In genomic region chr15:77019476-77020331, GRCh38 we compare ENCODE assay signal across 10 cellular contexts. TPM values are rescaled to one million over a fixed set of nuclear protein-coding genes. Genes with fewer than 3 reads are reported as not detected.
DNase-seq lines count a peak whose midpoint lies in the region; ATAC-seq, FAIRE-seq and TF ChIP-seq lines count a peak whose summit lies in the region.
"Had no signal": no experiment of that assay in that cellular context is flagged by ENCODE, and none has a peak within 500 bp of the region (broad histone marks: within the 10 kb centered on the region; RNA-seq: fewer than 3 reads in every experiment).

No MANE protein-coding gene starts in this region.

- H3K36me3 ChIP-seq in GM12878 (ENCODE audit: control insufficient read depth in 2 of 2, insufficient read depth in 2 of 2, low read length in 1 of 2) (no peaks in the 10 kb centered on the region), kidney (ENCODE audit: control insufficient read depth in 1 of 2, insufficient read depth in 2 of 2, low read length in 2 of 2) (no peaks in the 10 kb centered on the region), A673 (ENCODE audit: insufficient read depth, low read length, poor library complexity, severe bottlenecking) (no peaks in the 10 kb centered on the region)

- no peak for FAIRE-seq in RCC 7860 (lab: Jason Lieb, UNC)
- FAIRE-seq in GM12878 (lab: Jason Lieb, UNC) = peak; percentile 70
- no peak for FAIRE-seq in kidney (lab: Jason Lieb, UNC)

- no peaks in the 10 kb centered on the region for H3K27me3 ChIP-seq in GM12878 (replicated peaks in 1 of 2; ENCODE audit: control insufficient read depth in 2 of 2, insufficient read depth in 2 of 2, low read length in 1 of 2)
- H3K27me3 ChIP-seq in A673 (replicated peaks; ENCODE audit: insufficient read depth, low read depth, low read length, poor library complexity) = no peaks in the 10 kb centered on the region

- peak overlapping the region; percentile 5 for H3K4me2 ChIP-seq in GM12878 (ENCODE audit: control insufficient read depth, insufficient read depth)

- no peak overlapping the region for H2AFZ ChIP-seq in GM12878 (ENCODE audit: control insufficient read depth, low read depth, low read length)

- TF ChIP-seq POLR2A in GM12878 (IDR thresholded peaks at IDR 0.05; ENCODE audit: low read depth, low read length) = no peak

- intact Hi-C loops in GM12878 (cut with micrococcal nuclease; ENCODE audit: unreplicated experiment) = no loop called here
- intact Hi-C loops in kidney (cut with DNase I) = loop anchor here (5.0 kb wide), 1 partner anchor 523 kb away; no protein-coding TSS in a partner anchor
- intact Hi-C loops in A673 (cut with micrococcal nuclease; ENCODE audit: unreplicated experiment) = loop anchor here (5.0 kb wide), 1 partner anchor 478 kb away; no protein-coding TSS in a partner anchor

- ATAC-seq in GM12878 = peak; percentile 54
- ATAC-seq: PC-3 had no signal

- CTCF ChIA-PET in GM12878 (lab: Yijun Ruan, JAX) (interaction anchor here (0.7 to 6.4 kb wide), 10 partner anchors 18 to 518 kb away, joined by 3 to 57 read pairs (median 3); no protein-coding TSS in a partner anchor), A673 (lab: Charles Lee) (no interaction called here)

- no peaks in the 10 kb centered on the region for H4K20me1 ChIP-seq in GM12878 (ENCODE audit: control insufficient read depth, insufficient read depth)

- no peaks in the 10 kb centered on the region for H3K79me2 ChIP-seq in GM12878 (ENCODE audit: control insufficient read depth, insufficient read depth, low read length)

- no peak overlapping the region for H3K4me3 ChIP-seq in GM12878
- H3K4me3 ChIP-seq in kidney (ENCODE audit: low read length in 2 of 2) = no peak overlapping the region
- no peak overlapping the region for H3K4me3 ChIP-seq in A673 (ENCODE audit: low read depth, low read length, poor library complexity, severe bottlenecking)

- TF ChIP-seq CTCF in GM12878 (IDR thresholded peaks at IDR 0.05 in 2 of 3, conservative IDR thresholded peaks at IDR 0.05 in 1 of 3; ENCODE audit: control insufficient read depth in 2 of 3, extremely low read depth in 1 of 3, insufficient read depth in 1 of 3, low read depth in 3 of 3, low read length in 3 of 3) (no peak), kidney (IDR thresholded peaks at IDR 0.05; ENCODE audit: borderline replicate concordance, extremely low read depth, insufficient read depth) (no peak), A673 (conservative IDR thresholded peaks at IDR 0.05; ENCODE audit: low read depth, low read length) (no peak)

- H3K9me3 ChIP-seq in GM12878 (replicated peaks; ENCODE audit: control insufficient read depth, insufficient read depth, low read length) = no peaks in the 10 kb centered on the region
- no peaks in the 10 kb centered on the region for H3K9me3 ChIP-seq in kidney (ENCODE audit: control insufficient read depth in 1 of 2, low read length in 2 of 2)
- no peaks in the 10 kb centered on the region for H3K9me3 ChIP-seq in A673 (ENCODE audit: low read depth, low read length, poor library complexity, severe bottlenecking)

- RAD21 ChIA-PET in GM12878 (lab: Charles Lee; ENCODE audit: unreplicated experiment) = interaction anchor here (0.7 to 15.5 kb wide), 11 partner anchors 9 to 477 kb away, joined by 3 to 259 read pairs (median 7); partner anchors contain the start of gene PSTPIP1

- in situ Hi-C loops in GM12878 (cut with MboI) = no loop called here

- TF ChIP-seq RAD21 in GM12878 (IDR thresholded peaks at IDR 0.05; ENCODE audit: insufficient read depth, low read depth, low read length) = no peak

- H3K4me1 ChIP-seq in GM12878 (ENCODE audit: control insufficient read depth, insufficient read depth, low read length) (peaks cover 47% of the 10 kb centered on the region), kidney (ENCODE audit: control insufficient read depth in 1 of 2, insufficient read depth in 1 of 2, low read depth in 1 of 2, low read length in 2 of 2) (no peaks in the 10 kb centered on the region), A673 (ENCODE audit: insufficient read depth, low read length, poor library complexity, severe bottlenecking) (no peaks in the 10 kb centered on the region)

- 59% methylated on average over 12 of the region's 13 CpGs for WGBS in GM12878 (ENCODE audit: insufficient coverage, insufficient replicate concordance, low lambda C conversion rate, missing lambda C conversion rate)

- SMC1A ChIA-PET in GM12878 (lab: Charles Lee; ENCODE audit: uncharacterized antibody, unreplicated experiment) = interaction anchor here (1.0 to 22.2 kb wide), 13 partner anchors 9 to 167 kb away, joined by 3 to 375 read pairs (median 6); no protein-coding TSS in a partner anchor

- TF ChIP-seq EP300 in GM12878 (IDR thresholded peaks at IDR 0.05; ENCODE audit: borderline replicate concordance in 1 of 2, control insufficient read depth in 1 of 2, low read depth in 2 of 2, low read length in 2 of 2) = no peak

- POLR2A ChIA-PET in GM12878 (lab: Charles Lee) = interaction anchor here (1.0 to 5.9 kb wide), 6 partner anchors 9 to 46 kb away, joined by 4 to 39 read pairs (median 8); partner anchors contain the start of gene PSTPIP1
- POLR2A ChIA-PET in A673 (lab: Charles Lee; ENCODE audit: low non-redundant PET) = no interaction called here

- peak; percentile 38 to 40 for DNase-seq in activated CD4-positive, alpha-beta T cell treated with anti-CD3 and anti-CD28 coated beads for 4 hours
- DNase-seq in activated CD4-positive, alpha-beta T cell treated with anti-CD3 and anti-CD28 coated beads, Interleukin-2, amount 50 U/mL, for 4 hours = no peak
- DNase-seq in RCC 7860 (ENCODE audit: low spot score) (peak; percentile 14), GM12878 (ENCODE audit: low read depth, low spot score) (no peak), kidney (no peak), A673 (ENCODE audit: low spot score) (no peak), NCI-H748 treated with DMSO at 0.1 percent for 48 hours (lab: John Stamatoyannopoulos, UW) (no peak)
- DNase-seq in stimulated activated CD4-positive, alpha-beta T cell treated with anti-CD3 and anti-CD28 coated beads, Interleukin-2, amount 100 ng/mL, for 24 hours = peak; percentile 57 to 59
- DNase-seq: PC-3 had no signal

- no peak overlapping the region for H3K9ac ChIP-seq in GM12878 (ENCODE audit: control insufficient read depth, insufficient read depth, low read length)
- H3K9ac ChIP-seq in kidney (ENCODE audit: low read length in 2 of 2) = no peak overlapping the region

- H3K27ac ChIP-seq in GM12878 (ENCODE audit: control insufficient read depth, insufficient read depth) = peak overlapping the region; percentile 1; the same call in 1 of the 2 replicates
- H3K27ac ChIP-seq in kidney (ENCODE audit: low read depth in 2 of 2, low read length in 2 of 2) = no peak overlapping the region
- no peak overlapping the region for H3K27ac ChIP-seq in A673 (ENCODE audit: low read depth, low read length, poor library complexity, severe bottlenecking)

- no TSS peak for BruUV-seq in GM12878 (replicated peaks; lab: Mats Ljungman, UMichigan)
- BruUV-seq in A673 (replicated peaks; lab: Mats Ljungman, UMichigan) = no TSS peak

TF ChIP-seq in GM12878, 131 proteins besides CTCF, POLR2A, EP300 and RAD21 (continues in another document):
- TF ChIP-seq ZNF384 (IDR thresholded peaks at IDR 0.05; ENCODE audit: borderline replicate concordance, low read depth, low read length) (no peak), DPF2 (IDR thresholded peaks at IDR 0.05) (no peak; the same call in none of the 2 replicates)

RNA-seq across cellular contexts. Expression of gene PSTPIP1, which starts 24.8 kb away (rescaled TPM):
- total RNA-seq in GM12878 (2013; cell fraction: nucleolus; rRNA removed) = 1.4 and 1.9 TPM in 2 replicates
- total RNA-seq in GM12878 (2014; rRNA removed) = 20.1 and 22.6 TPM in 2 replicates
- total RNA-seq in GM12878 (2014; rRNA removed; fragmentation: Illumina TruSeq; extraction: Trizol) = 11.2 and 12.0 TPM in 2 replicates
- 28.6 and 29.3 TPM in 2 replicates for total RNA-seq in GM12878 (2021)
- 4.1 TPM for polyA plus RNA-seq in GM12878 (2011; ENCODE audit: low read depth)
- 2.4 and 3.9 TPM in 2 replicates for polyA plus RNA-seq in GM12878 (2011; rRNA removed)
- polyA plus RNA-seq in GM12878 (2011; cell fraction: cytosol; rRNA removed) = 5.2 and 7.5 TPM in 2 replicates
- polyA plus RNA-seq in GM12878 (2011; cell fraction: nucleus; rRNA removed) = 20.8 and 25.0 TPM in 2 replicates
- polyA plus RNA-seq in GM12878 (2012) = 9.7 and 13.0 TPM in 2 replicates
- 1.8 and 8.8 TPM in 2 replicates for polyA plus RNA-seq in GM12878 (2014; fragmentation: Illumina TruSeq; extraction: Trizol)
- polyA plus RNA-seq in GM12878 (2014; fragmentation: Nextera tagmentation; extraction: Ambion mirVana) = 1 to 10 TPM in 1 of 2 experiments, under 1 TPM in 1; 0.50 to 5.7 TPM
- polyA plus RNA-seq in GM12878 (2014; rRNA removed) = 23.8 and 23.9 TPM in 2 replicates
- polyA plus RNA-seq in GM12878 (2016; fragmentation: Nextera tagmentation; extraction: Ambion mirVana) = 10 to 100 TPM; 17.8 to 19.0 TPM
- polyA minus RNA-seq in GM12878 (2011; rRNA and poly(A)+ RNA removed) = 1.3 and 3.0 TPM in 2 replicates
- 1.5 and 3.3 TPM in 2 replicates for polyA minus RNA-seq in GM12878 (2011; cell fraction: cytosol; rRNA and poly(A)+ RNA removed)
- 6.8 and 11.0 TPM in 2 replicates for polyA minus RNA-seq in GM12878 (2011; cell fraction: nucleus; rRNA and poly(A)+ RNA removed)
- total RNA-seq in kidney = 22.1 TPM
- 2.2 TPM for polyA plus RNA-seq in kidney (ENCODE audit: insufficient read depth, low read depth, low replicate concordance)
- total RNA-seq in A673 (2021) = not detected in 2 replicates
- total RNA-seq: osteocyte, PC-3 had no signal

RNA-seq across cellular contexts. Expression of gene TSPAN3, which starts 51.2 kb away (rescaled TPM):
- total RNA-seq in GM12878 (2013; cell fraction: nucleolus; rRNA removed) = 32.5 and 33.4 TPM in 2 replicates
- total RNA-seq in GM12878 (2014; rRNA removed) (59.0 and 63.0 TPM in 2 replicates), GM12878 (2014; rRNA removed; fragmentation: Illumina TruSeq; extraction: Trizol) (52.8 and 55.4 TPM in 2 replicates), GM12878 (2021) (51.2 and 52.6 TPM in 2 replicates), kidney (245 TPM), A673 (2021) (219 and 224 TPM in 2 replicates)
- 42.9 TPM for polyA plus RNA-seq in GM12878 (2011; ENCODE audit: low read depth)
- polyA plus RNA-seq in GM12878 (2011; rRNA removed) (45.2 and 48.8 TPM in 2 replicates), GM12878 (2014; fragmentation: Illumina TruSeq; extraction: Trizol) (60.4 and 78.2 TPM in 2 replicates), GM12878 (2014; fragmentation: Nextera tagmentation; extraction: Ambion mirVana) (10 to 100 TPM; 18.9 to 31.7 TPM), GM12878 (2014; rRNA removed) (59.4 and 64.0 TPM in 2 replicates), GM12878 (2016; fragmentation: Nextera tagmentation; extraction: Ambion mirVana) (100 to 1,000 TPM; 103 to 114 TPM), kidney (ENCODE audit: insufficient read depth, low read depth, low replicate concordance) (273 TPM)
- polyA plus RNA-seq in GM12878 (2011; cell fraction: cytosol; rRNA removed) = 44.9 and 46.4 TPM in 2 replicates
- 26.2 and 30.1 TPM in 2 replicates for polyA plus RNA-seq in GM12878 (2011; cell fraction: nucleus; rRNA removed)
- 50.0 and 53.4 TPM in 2 replicates for polyA plus RNA-seq in GM12878 (2012)
- polyA minus RNA-seq in GM12878 (2011; rRNA and poly(A)+ RNA removed) = 47.9 and 57.2 TPM in 2 replicates
- 13.8 and 18.6 TPM in 2 replicates for polyA minus RNA-seq in GM12878 (2011; cell fraction: cytosol; rRNA and poly(A)+ RNA removed)
- 6.3 and 13.0 TPM in 2 replicates for polyA minus RNA-seq in GM12878 (2011; cell fraction: nucleus; rRNA and poly(A)+ RNA removed)

Comparison
In these comparisons a context has a peak if more than half of its experiments do, and no peak if none do; other contexts are left out.
1. DNase-seq: peak in activated CD4-positive, alpha-beta T cell treated with anti-CD3 and anti-CD28 coated beads for 4 hours (2 of 2), RCC 7860 (single experiment) and stimulated activated CD4-positive, alpha-beta T cell treated with anti-CD3 and anti-CD28 coated beads, Interleukin-2, amount 100 ng/mL, for 24 hours (2 of 2); none in activated CD4-positive, alpha-beta T cell treated with anti-CD3 and anti-CD28 coated beads, Interleukin-2, amount 50 U/mL, for 4 hours (0 of 2), GM12878 (single experiment), kidney (single experiment), A673 (single experiment) and NCI-H748 treated with DMSO at 0.1 percent for 48 hours (single experiment).